15 cellular contexts compared by ENCODE assay signal in the genomic region with DNA sequence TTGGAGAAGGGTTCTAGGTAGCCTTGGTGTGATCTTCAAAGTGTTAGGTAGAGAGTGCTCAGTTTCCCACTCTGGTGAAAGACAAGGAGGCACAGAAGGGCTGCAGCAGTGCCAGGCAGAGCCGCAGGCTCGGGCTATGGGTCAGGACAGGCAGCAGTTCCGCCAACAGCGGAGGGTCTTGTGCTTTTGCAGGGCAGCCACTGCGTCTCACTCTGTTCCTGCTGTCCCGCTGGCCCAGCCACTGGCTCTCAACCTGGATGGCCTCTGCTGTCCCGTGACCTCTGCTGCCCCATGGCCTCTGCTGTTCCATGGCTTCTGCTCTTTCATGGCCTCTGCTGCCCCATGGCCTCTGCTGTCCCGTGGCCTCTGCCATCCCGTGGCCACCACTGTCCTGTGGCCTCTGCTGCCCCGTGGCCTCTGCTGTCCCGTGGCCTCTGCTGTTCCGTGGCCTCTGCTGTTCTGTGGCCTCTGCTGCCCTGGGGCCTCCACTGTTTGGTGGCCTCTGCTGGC.
DNase-seq lines count a peak whose midpoint lies in the region; ATAC-seq lines count a peak whose summit lies in the region.
"Had no signal": no experiment of that assay in that cellular context is flagged by ENCODE, and none has a peak within 500 bp of the region (broad histone marks: within the 10 kb centered on the region; RNA-seq: fewer than 3 reads in every experiment).

No MANE protein-coding gene starts in this region.

- H3K4me2 ChIP-seq in neuronal stem cell (ENCODE audit: insufficient read depth, low read length, poor library complexity, severe bottlenecking), result no peak overlapping the region
- H3K4me2 ChIP-seq: BLaER1 had no signal

- peaks cover 6% of the 10 kb centered on the region for H3K27me3 Mint-ChIP-seq in activated naive CD8-positive, alpha-beta T cell treated with anti-CD3 and anti-CD28 coated beads, Interleukin-2, amount 50 U/mL, for 24 hours
- H3K27me3 Mint-ChIP-seq in activated naive CD8-positive, alpha-beta T cell treated with anti-CD3 and anti-CD28 coated beads for 36 hours, result no peaks in the 10 kb centered on the region
- H3K27me3 Mint-ChIP-seq in stimulated activated memory B cell treated with anti-CD40 and anti-IgM and Interleukin-4, amounts not matched to agents 10 μg/mL and 1 μg/mL and 100 μg/mL, for 72 hours, result peaks cover 13% of the 10 kb centered on the region
- H3K27me3 Mint-ChIP-seq in T-helper 2 cell treated with Interferon-gamma antibody and Interleukin-4, amounts not matched to agents 5 μg/mL and 100 μg/mL, for 36 hours (ENCODE audit: low read depth), result no peaks in the 10 kb centered on the region

- H3K23ac ChIP-seq in neuronal stem cell (ENCODE audit: low read depth, low read length, poor library complexity), result no peak overlapping the region

- no peaks in the 10 kb centered on the region for H3K79me1 ChIP-seq in neuronal stem cell (ENCODE audit: low read depth, low read length)

- H3K36me3 ChIP-seq in neuronal stem cell (replicated peaks in 1 of 2; ENCODE audit: control insufficient read depth in 2 of 2, insufficient read depth in 2 of 2, low read length in 2 of 2), result peaks cover 0 to 3% of the 10 kb centered on the region in 2 donors
- H3K36me3 ChIP-seq: BLaER1, HAP-1 had no signal

- H3K27me3 ChIP-seq in neuronal stem cell (ENCODE audit: control insufficient read depth in 3 of 3, insufficient read depth in 3 of 3, low read depth in 1 of 3, low read length in 3 of 3), result peaks cover 0 to 5% (median 0%) of the 10 kb centered on the region in 3 experiments
- H3K27me3 ChIP-seq: BLaER1 had no signal

- no peaks in the 10 kb centered on the region for H3K36me3 Mint-ChIP-seq in activated naive CD8-positive, alpha-beta T cell treated with anti-CD3 and anti-CD28 coated beads, Interleukin-2, amount 50 U/mL, for 24 hours (ENCODE audit: low read depth)
- H3K36me3 Mint-ChIP-seq in activated naive CD8-positive, alpha-beta T cell treated with anti-CD3 and anti-CD28 coated beads for 36 hours, result no peaks in the 10 kb centered on the region
- no peaks in the 10 kb centered on the region for H3K36me3 Mint-ChIP-seq in stimulated activated memory B cell treated with anti-CD40 and anti-IgM and Interleukin-4, amounts not matched to agents 10 μg/mL and 1 μg/mL and 100 μg/mL, for 72 hours
- no peaks in the 10 kb centered on the region for H3K36me3 Mint-ChIP-seq in T-helper 2 cell treated with Interferon-gamma antibody and Interleukin-4, amounts not matched to agents 5 μg/mL and 100 μg/mL, for 36 hours (ENCODE audit: low read depth)
- H3K36me3 Mint-ChIP-seq: CD8-positive, alpha-beta T cell had no signal

- no peak overlapping the region for H3K27ac Mint-ChIP-seq in activated naive CD8-positive, alpha-beta T cell treated with anti-CD3 and anti-CD28 coated beads, Interleukin-2, amount 50 U/mL, for 24 hours
- no peak overlapping the region for H3K27ac Mint-ChIP-seq in activated naive CD8-positive, alpha-beta T cell treated with anti-CD3 and anti-CD28 coated beads for 36 hours
- no peak overlapping the region for H3K27ac Mint-ChIP-seq in stimulated activated memory B cell treated with anti-CD40 and anti-IgM and Interleukin-4, amounts not matched to agents 10 μg/mL and 1 μg/mL and 100 μg/mL, for 72 hours
- no peak overlapping the region for H3K27ac Mint-ChIP-seq in T-helper 2 cell treated with Interferon-gamma antibody and Interleukin-4, amounts not matched to agents 5 μg/mL and 100 μg/mL, for 36 hours
- H3K27ac Mint-ChIP-seq: CD8-positive, alpha-beta T cell had no signal

- H2BK15ac ChIP-seq in neuronal stem cell (ENCODE audit: low read length), result peak overlapping the region; percentile 90

- H3K9me3 ChIP-seq in neuronal stem cell (replicated peaks in 1 of 2; ENCODE audit: control insufficient read depth in 2 of 2, insufficient read depth in 1 of 2, low read depth in 1 of 2, low read length in 2 of 2), result peaks cover 0 to 2% of the 10 kb centered on the region in 2 donors
- H3K9me3 ChIP-seq: BLaER1, HAP-1 had no signal

- no peak overlapping the region for H2AFZ ChIP-seq in neuronal stem cell (ENCODE audit: low read length)

- DNase-seq in activated naive CD8-positive, alpha-beta T cell treated with anti-CD3 and anti-CD28 coated beads, Interleukin-2, amount 50 U/mL, for 24 hours, result no peak
- no peak for DNase-seq in activated naive CD8-positive, alpha-beta T cell treated with anti-CD3 and anti-CD28 coated beads for 36 hours
- DNase-seq in neuronal stem cell (ENCODE audit: low spot score), result no peak
- no peak for DNase-seq in stimulated activated CD4-positive, alpha-beta T cell treated with anti-CD3 and anti-CD28 coated beads, Interleukin-4, amount 100 ng/mL, for 24 hours
- DNase-seq in NCI-H1105 treated with DMSO at 0.1 percent for 48 hours (lab: John Stamatoyannopoulos, UW), result no peak
- DNase-seq in T-helper 2 cell treated with Interferon-gamma antibody and Interleukin-4, amounts not matched to agents 5 μg/mL and 100 μg/mL, for 36 hours (ENCODE audit: low spot score), result no peak
- DNase-seq: Calu3; CD8-positive, alpha-beta T cell; DMS79 treated with DMSO at 0.1 percent for 48 hours; GF-D8; GOT3 had no signal

- peak; percentile 24 for ATAC-seq in activated naive CD8-positive, alpha-beta T cell treated with anti-CD3 and anti-CD28 coated beads, Interleukin-2, amount 50 U/mL, for 24 hours
- peak; percentile 29 for ATAC-seq in stimulated activated memory B cell treated with anti-CD40 and anti-IgM and Interleukin-4, amounts not matched to agents 10 μg/mL and 1 μg/mL and 100 μg/mL, for 72 hours
- ATAC-seq: CD8-positive, alpha-beta T cell had no signal

- WGBS in neuronal stem cell (ENCODE audit: extremely low coverage in 2 of 2, insufficient read length in 2 of 2, insufficient replicate concordance in 1 of 2), 2 donors, result no CpG with 5 or more reads among the region's 12 CpGs

- peak overlapping the region; percentile 42 for H4K91ac ChIP-seq in neuronal stem cell (ENCODE audit: low read depth, low read length, poor library complexity)

- H3K9me3 Mint-ChIP-seq in activated naive CD8-positive, alpha-beta T cell treated with anti-CD3 and anti-CD28 coated beads, Interleukin-2, amount 50 U/mL, for 24 hours, result no peaks in the 10 kb centered on the region
- no peaks in the 10 kb centered on the region for H3K9me3 Mint-ChIP-seq in activated naive CD8-positive, alpha-beta T cell treated with anti-CD3 and anti-CD28 coated beads for 36 hours
- H3K9me3 Mint-ChIP-seq in stimulated activated memory B cell treated with anti-CD40 and anti-IgM and Interleukin-4, amounts not matched to agents 10 μg/mL and 1 μg/mL and 100 μg/mL, for 72 hours, result peaks cover 8% of the 10 kb centered on the region
- no peaks in the 10 kb centered on the region for H3K9me3 Mint-ChIP-seq in T-helper 2 cell treated with Interferon-gamma antibody and Interleukin-4, amounts not matched to agents 5 μg/mL and 100 μg/mL, for 36 hours
- H3K9me3 Mint-ChIP-seq: CD8-positive, alpha-beta T cell had no signal

- peak overlapping the region; percentile 89 for H2AK5ac ChIP-seq in neuronal stem cell (ENCODE audit: low read depth, low read length)

- no peak overlapping the region for H2BK5ac ChIP-seq in neuronal stem cell (ENCODE audit: low read length)

- no peak overlapping the region for H3K4me3 Mint-ChIP-seq in activated naive CD8-positive, alpha-beta T cell treated with anti-CD3 and anti-CD28 coated beads, Interleukin-2, amount 50 U/mL, for 24 hours
- H3K4me3 Mint-ChIP-seq in activated naive CD8-positive, alpha-beta T cell treated with anti-CD3 and anti-CD28 coated beads for 36 hours, result no peak overlapping the region
- no peak overlapping the region for H3K4me3 Mint-ChIP-seq in stimulated activated memory B cell treated with anti-CD40 and anti-IgM and Interleukin-4, amounts not matched to agents 10 μg/mL and 1 μg/mL and 100 μg/mL, for 72 hours
- no peak overlapping the region for H3K4me3 Mint-ChIP-seq in T-helper 2 cell treated with Interferon-gamma antibody and Interleukin-4, amounts not matched to agents 5 μg/mL and 100 μg/mL, for 36 hours
- H3K4me3 Mint-ChIP-seq: CD8-positive, alpha-beta T cell had no signal

- H3K9ac ChIP-seq in neuronal stem cell (ENCODE audit: low read depth, low read length, poor library complexity), result peak overlapping the region; percentile 35
- H3K9ac ChIP-seq: BLaER1 had no signal

- no peak overlapping the region for H2BK12ac ChIP-seq in neuronal stem cell (ENCODE audit: low read length)

- H3K4me1 ChIP-seq in neuronal stem cell (ENCODE audit: control insufficient read depth in 2 of 2, insufficient read depth in 1 of 2, low read depth in 1 of 2, low read length in 2 of 2), result peaks cover 0 to 6% of the 10 kb centered on the region in 2 donors
- H3K4me1 ChIP-seq: BLaER1, HAP-1 had no signal

- H3K14ac ChIP-seq in neuronal stem cell (ENCODE audit: low read length), result no peak overlapping the region

- peak overlapping the region; percentile 53 for H3K4ac ChIP-seq in neuronal stem cell (ENCODE audit: low read length)

- H3K18ac ChIP-seq in neuronal stem cell (ENCODE audit: low read length), result peak overlapping the region; percentile 91

- no peak overlapping the region for H3K4me3 ChIP-seq in neuronal stem cell (ENCODE audit: low read length in 2 of 2)
- H3K4me3 ChIP-seq: BLaER1, HAP-1 had no signal

- H3K27ac ChIP-seq in neuronal stem cell (replicated peaks; ENCODE audit: low read length), result no peak overlapping the region
- H3K27ac ChIP-seq: 22Rv1, BLaER1 had no signal

- no peak overlapping the region for H2BK120ac ChIP-seq in neuronal stem cell (ENCODE audit: low read depth, low read length)

- H4K8ac ChIP-seq in neuronal stem cell (ENCODE audit: low read depth, low read length), result peak overlapping the region; percentile 7

- H3K4me1 Mint-ChIP-seq in activated naive CD8-positive, alpha-beta T cell treated with anti-CD3 and anti-CD28 coated beads, Interleukin-2, amount 50 U/mL, for 24 hours, result no peaks in the 10 kb centered on the region
- H3K4me1 Mint-ChIP-seq in activated naive CD8-positive, alpha-beta T cell treated with anti-CD3 and anti-CD28 coated beads for 36 hours, result no peaks in the 10 kb centered on the region
- no peaks in the 10 kb centered on the region for H3K4me1 Mint-ChIP-seq in stimulated activated memory B cell treated with anti-CD40 and anti-IgM and Interleukin-4, amounts not matched to agents 10 μg/mL and 1 μg/mL and 100 μg/mL, for 72 hours
- no peaks in the 10 kb centered on the region for H3K4me1 Mint-ChIP-seq in T-helper 2 cell treated with Interferon-gamma antibody and Interleukin-4, amounts not matched to agents 5 μg/mL and 100 μg/mL, for 36 hours (ENCODE audit: low read depth)
